ENCODE assay signal across 17 cellular contexts in the genomic region with DNA sequence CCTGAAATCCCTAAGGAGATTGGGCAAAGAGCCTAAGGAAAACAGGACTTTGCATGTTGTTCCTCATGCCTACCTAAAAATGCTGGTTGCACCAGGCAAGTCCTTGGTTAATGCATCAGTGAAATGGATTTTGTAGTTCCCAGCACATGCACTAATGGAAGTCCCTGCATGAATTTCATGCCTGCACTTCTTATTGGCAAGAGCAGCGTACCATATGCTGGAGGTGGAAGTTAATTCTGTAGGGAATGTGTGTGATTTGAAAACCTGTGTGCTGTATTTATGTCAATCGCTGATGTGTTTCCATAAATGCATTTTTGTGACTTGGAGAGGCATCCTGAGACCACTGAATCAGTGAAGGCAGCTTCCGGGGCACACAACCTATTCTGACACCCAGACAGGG.
DNase-seq lines count a peak whose midpoint lies in the region; ATAC-seq and TF ChIP-seq lines count a peak whose summit lies in the region.
"Had no signal": no experiment of that assay in that cellular context is flagged by ENCODE, and none has a peak within 500 bp of the region (broad histone marks: within the 10 kb centered on the region; RNA-seq: fewer than 3 reads in every experiment).

No MANE protein-coding gene starts in this region.

- H3K27ac ChIP-seq in endodermal cell (ENCODE audit: low read depth, low read length) (peak overlapping the region; percentile 81), neural cell (ENCODE audit: low read length) (peak overlapping the region; percentile 82), heart right ventricle (no peak overlapping the region)
- H3K27ac ChIP-seq: SJCRH30 had no signal

- no peaks in the 10 kb centered on the region for H3K36me3 ChIP-seq in endodermal cell (ENCODE audit: control insufficient read depth, insufficient read depth, low read length)
- H3K36me3 ChIP-seq in neural cell (ENCODE audit: insufficient read depth, low read length) = no peaks in the 10 kb centered on the region
- no peaks in the 10 kb centered on the region for H3K36me3 ChIP-seq in heart right ventricle
- H3K36me3 ChIP-seq: HAP-1, SJCRH30 had no signal

- no peak for TF ChIP-seq EP300 in neural cell (conservative IDR thresholded peaks at IDR 0.05; ENCODE audit: poor library complexity, severe bottlenecking)

- H3K27me3 ChIP-seq in endodermal cell (ENCODE audit: control insufficient read depth, insufficient read depth, low read length, poor library complexity, severe bottlenecking) (no peaks in the 10 kb centered on the region), neural cell (ENCODE audit: insufficient read depth, low read depth, low read length) (no peaks in the 10 kb centered on the region), heart right ventricle (peaks cover 0 to 8% (median 0%) of the 10 kb centered on the region in 7 donors)
- H3K27me3 ChIP-seq: SJCRH30 had no signal

- H3K9me3 ChIP-seq in endodermal cell (ENCODE audit: control insufficient read depth, low read length) (no peaks in the 10 kb centered on the region), neural cell (ENCODE audit: low read length) (no peaks in the 10 kb centered on the region), heart right ventricle (no peaks in the 10 kb centered on the region)
- H3K9me3 ChIP-seq: HAP-1, SJCRH30 had no signal

- ATAC-seq in WTC11 = peak; percentile 10; the same call in 1 of the 2 replicates
- no peak for ATAC-seq in GM19455 (IDR thresholded peaks at IDR 0.05; ENCODE audit: unreplicated experiment)
- ATAC-seq in heart right ventricle = no peak
- no peak for ATAC-seq in HG03457 (IDR thresholded peaks at IDR 0.05; ENCODE audit: unreplicated experiment)

- H3K9me3 Mint-ChIP-seq in WTC11 = peaks cover 4% of the 10 kb centered on the region
- no peaks in the 10 kb centered on the region for H3K9me3 Mint-ChIP-seq in endodermal cell
- H3K9me3 Mint-ChIP-seq in activated T-helper 2 cell treated with anti-CD3 and anti-CD28 coated beads, Interferon-gamma antibody, Interleukin-2, Interleukin-4, amounts not matched to agents 10 μg/mL and 5 μg/mL and 100 μg/mL, durations not matched to agents 14 hours and 24 hours and 36 hours = no peaks in the 10 kb centered on the region

- H3K4me2 ChIP-seq in neural cell (ENCODE audit: low read length) = no peak overlapping the region

- H3K4me1 ChIP-seq in endodermal cell (ENCODE audit: control insufficient read depth, insufficient read depth, low read length) (peaks cover 20% of the 10 kb centered on the region), heart right ventricle (no peaks in the 10 kb centered on the region)
- H3K4me1 ChIP-seq: HAP-1, SJCRH30 had no signal

- H3K4me3 ChIP-seq in endodermal cell (ENCODE audit: low read length) (no peak overlapping the region), neural cell (ENCODE audit: low read length) (no peak overlapping the region), heart right ventricle (no peak overlapping the region)
- H3K4me3 ChIP-seq: HAP-1, SJCRH30 had no signal

- intact Hi-C loops in heart right ventricle (cut with DNase I) = no loop called here
- intact Hi-C loops in activated T-helper 2 cell treated with anti-CD3 and anti-CD28 coated beads, Interferon-gamma antibody, Interleukin-2, Interleukin-4, amounts not matched to agents 10 μg/mL and 5 μg/mL and 100 μg/mL, durations not matched to agents 14 hours and 24 hours and 36 hours (cut with micrococcal nuclease) = no loop called here

- peaks cover 7% of the 10 kb centered on the region for H3K36me3 Mint-ChIP-seq in WTC11
- peaks cover 3% of the 10 kb centered on the region for H3K36me3 Mint-ChIP-seq in endodermal cell (ENCODE audit: low read depth)
- H3K36me3 Mint-ChIP-seq in activated T-helper 2 cell treated with anti-CD3 and anti-CD28 coated beads, Interferon-gamma antibody, Interleukin-2, Interleukin-4, amounts not matched to agents 10 μg/mL and 5 μg/mL and 100 μg/mL, durations not matched to agents 14 hours and 24 hours and 36 hours (ENCODE audit: low read depth) = no peaks in the 10 kb centered on the region
- H3K36me3 Mint-ChIP-seq: CD4-positive, CD25-positive, alpha-beta regulatory T cell had no signal

- no peak overlapping the region for H3K9ac ChIP-seq in endodermal cell (ENCODE audit: extremely low read depth, low read length, poor library complexity, severe bottlenecking)
- peak overlapping the region; percentile 49 for H3K9ac ChIP-seq in neural cell (ENCODE audit: low read length)

- DNase-seq in WTC11 (ENCODE audit: low spot score) (no peak), endodermal cell (no peak), heart right ventricle (no peak)
- no peak for DNase-seq in activated T-helper 2 cell treated with anti-CD3 and anti-CD28 coated beads, Interferon-gamma antibody, Interleukin-2, Interleukin-4, amounts not matched to agents 10 μg/mL and 5 μg/mL and 100 μg/mL, durations not matched to agents 14 hours and 24 hours and 36 hours (ENCODE audit: low spot score)
- DNase-seq: CD4-positive, CD25-positive, alpha-beta regulatory T cell; DMS79 treated with DMSO at 0.1 percent for 48 hours; KG1; NCI-H1092; NCI-H1436 treated with DMSO at 0.1 percent for 48 hours; NCI-H2029; NCI-H2227 treated with DMSO at 0.1 percent for 48 hours; NCI-H524; SJCRH30 had no signal

- peaks cover 33% of the 10 kb centered on the region for H3K4me1 Mint-ChIP-seq in WTC11
- H3K4me1 Mint-ChIP-seq in endodermal cell = peaks cover 22% of the 10 kb centered on the region
- no peaks in the 10 kb centered on the region for H3K4me1 Mint-ChIP-seq in activated T-helper 2 cell treated with anti-CD3 and anti-CD28 coated beads, Interferon-gamma antibody, Interleukin-2, Interleukin-4, amounts not matched to agents 10 μg/mL and 5 μg/mL and 100 μg/mL, durations not matched to agents 14 hours and 24 hours and 36 hours (ENCODE audit: low read depth)
- H3K4me1 Mint-ChIP-seq: CD4-positive, CD25-positive, alpha-beta regulatory T cell had no signal

- H3K4me3 Mint-ChIP-seq in WTC11 (no peak overlapping the region), endodermal cell (no peak overlapping the region)
- no peak overlapping the region for H3K4me3 Mint-ChIP-seq in activated T-helper 2 cell treated with anti-CD3 and anti-CD28 coated beads, Interferon-gamma antibody, Interleukin-2, Interleukin-4, amounts not matched to agents 10 μg/mL and 5 μg/mL and 100 μg/mL, durations not matched to agents 14 hours and 24 hours and 36 hours (ENCODE audit: low read depth)
- H3K4me3 Mint-ChIP-seq: CD4-positive, CD25-positive, alpha-beta regulatory T cell had no signal

- no peaks in the 10 kb centered on the region for H4K20me1 ChIP-seq in neural cell (ENCODE audit: insufficient read depth)

- 90 to 92% methylated on average over 3 of the region's 3 CpGs for WGBS in endodermal cell (ENCODE audit: insufficient coverage in 1 of 2, insufficient read length in 1 of 2), 2 experiments
- WGBS in heart right ventricle, 2 donors = 92 to 93% methylated on average over 3 of the region's 3 CpGs

- H3K27ac Mint-ChIP-seq in WTC11 = no peak overlapping the region
- no peak overlapping the region for H3K27ac Mint-ChIP-seq in endodermal cell
- H3K27ac Mint-ChIP-seq in activated T-helper 2 cell treated with anti-CD3 and anti-CD28 coated beads, Interferon-gamma antibody, Interleukin-2, Interleukin-4, amounts not matched to agents 10 μg/mL and 5 μg/mL and 100 μg/mL, durations not matched to agents 14 hours and 24 hours and 36 hours = no peak overlapping the region
- H3K27ac Mint-ChIP-seq: CD4-positive, CD25-positive, alpha-beta regulatory T cell had no signal

- no peak for TF ChIP-seq RAD21 in neural cell (conservative IDR thresholded peaks at IDR 0.05)

- no peaks in the 10 kb centered on the region for H3K9me2 ChIP-seq in neural cell (ENCODE audit: insufficient read depth, low read length)

- POLR2A ChIA-PET in WTC11 (lab: Charles Lee) = no interaction called here

- H3K79me2 ChIP-seq in neural cell (replicated peaks; ENCODE audit: insufficient read depth, low read length) = no peaks in the 10 kb centered on the region

- no peak overlapping the region for H2AFZ ChIP-seq in neural cell (ENCODE audit: low read depth, low read length)

- H3K27me3 Mint-ChIP-seq in WTC11 (ENCODE audit: low read depth) = no peaks in the 10 kb centered on the region
- no peaks in the 10 kb centered on the region for H3K27me3 Mint-ChIP-seq in endodermal cell (ENCODE audit: insufficient read depth)
- H3K27me3 Mint-ChIP-seq in activated T-helper 2 cell treated with anti-CD3 and anti-CD28 coated beads, Interferon-gamma antibody, Interleukin-2, Interleukin-4, amounts not matched to agents 10 μg/mL and 5 μg/mL and 100 μg/mL, durations not matched to agents 14 hours and 24 hours and 36 hours (ENCODE audit: low read depth) = no peaks in the 10 kb centered on the region
- H3K27me3 Mint-ChIP-seq: CD4-positive, CD25-positive, alpha-beta regulatory T cell had no signal

- TF ChIP-seq CTCF in WTC11 (IDR thresholded peaks at IDR 0.05) (no peak), endodermal cell (conservative IDR thresholded peaks at IDR 0.05) (no peak), neural cell (IDR thresholded peaks at IDR 0.05; ENCODE audit: poor library complexity, severe bottlenecking) (no peak), heart right ventricle (IDR thresholded peaks at IDR 0.05) (no peak)

- H3F3A ChIP-seq in neural cell (ENCODE audit: insufficient read depth, low read length, poor library complexity, severe bottlenecking) = no peaks in the 10 kb centered on the region

- CTCF ChIA-PET in WTC11 (lab: Charles Lee) = no interaction called here

TF ChIP-seq in neural cell, 6 proteins besides CTCF, POLR2A, EP300 and RAD21 (continues in another document):
- peak; percentile 3 for TF ChIP-seq REST (IDR thresholded peaks at IDR 0.05; ENCODE audit: borderline replicate concordance)

Comparison
In these comparisons a context has a peak if more than half of its experiments do, and no peak if none do; other contexts are left out.
1. H3K27ac ChIP-seq: peak in endodermal cell (single experiment) and neural cell (single experiment); none in heart right ventricle (0 of 10).